Comparison of ENCODE assay signal across 8 cellular contexts in genomic region chr11:67269401-67270255, GRCh38. TPM values are rescaled to one million over a fixed set of nuclear protein-coding genes. Genes with fewer than 3 reads are reported as not detected.
DNase-seq lines count a peak whose midpoint lies in the region; ATAC-seq and TF ChIP-seq lines count a peak whose summit lies in the region.

No MANE protein-coding gene starts in this region.

- peak overlapping the region; percentile 90 for H3K27ac ChIP-seq in CD4-positive, alpha-beta T cell (ENCODE audit: low read depth, low read length)

- no peaks in the 10 kb centered on the region for H3K27me3 ChIP-seq in CD4-positive, alpha-beta T cell (ENCODE audit: control insufficient read depth, insufficient read depth, low read length)

- H3K9me3 Mint-ChIP-seq in CD4-positive, alpha-beta T cell: no peaks in the 10 kb centered on the region
- H3K9me3 Mint-ChIP-seq in effector memory CD8-positive, alpha-beta T cell: no peaks in the 10 kb centered on the region
- H3K9me3 Mint-ChIP-seq in nephron progenitor cell: no peaks in the 10 kb centered on the region

- ATAC-seq in CD4-positive, alpha-beta T cell (ENCODE audit: poor library complexity): no peak
- peak; percentile 4 for ATAC-seq in effector memory CD8-positive, alpha-beta T cell (replicated peaks)

- H3K27me3 Mint-ChIP-seq in CD4-positive, alpha-beta T cell: no peaks in the 10 kb centered on the region
- H3K27me3 Mint-ChIP-seq in effector memory CD8-positive, alpha-beta T cell: no peaks in the 10 kb centered on the region
- peaks cover 7% of the 10 kb centered on the region for H3K27me3 Mint-ChIP-seq in nephron progenitor cell (ENCODE audit: low read depth, poor library complexity)

- H3K36me3 Mint-ChIP-seq in CD4-positive, alpha-beta T cell (ENCODE audit: low read depth): peaks cover 62% of the 10 kb centered on the region
- H3K36me3 Mint-ChIP-seq in effector memory CD8-positive, alpha-beta T cell (ENCODE audit: insufficient read depth): peaks cover 81% of the 10 kb centered on the region
- H3K36me3 Mint-ChIP-seq in nephron progenitor cell (ENCODE audit: low read depth): no peaks in the 10 kb centered on the region

- intact Hi-C loops in CD4-positive, alpha-beta T cell (cut with DNase I, micrococcal nuclease): no loop called here

- POLR2A ChIA-PET in CD4-positive, alpha-beta T cell (lab: Charles Lee): interaction anchor here (1.2 to 8.8 kb wide), 8 partner anchors 11 to 84 kb away, joined by 3 to 188 read pairs (median 19); partner anchors contain the start of genes ANKRD13D, POLD4 and SSH3

- CTCF ChIA-PET in CD4-positive, alpha-beta T cell (lab: Charles Lee): interaction anchor here (0.7 to 6.7 kb wide), 5 partner anchors 10 to 113 kb away, joined by 3 to 64 read pairs (median 5); partner anchors contain the start of gene ANKRD13D

- TF ChIP-seq CTCF in CD4-positive, alpha-beta T cell (IDR thresholded peaks at IDR 0.05): no peak
- TF ChIP-seq CTCF in nephron progenitor cell (IDR thresholded peaks at IDR 0.05): no peak

- no peaks in the 10 kb centered on the region for H3K9me3 ChIP-seq in CD4-positive, alpha-beta T cell (ENCODE audit: control insufficient read depth, low read length)

- H3K4me1 Mint-ChIP-seq in CD4-positive, alpha-beta T cell (ENCODE audit: low read depth): peaks cover 78% of the 10 kb centered on the region
- peaks cover 68 to 72% of the 10 kb centered on the region in 2 donors for H3K4me1 Mint-ChIP-seq in effector memory CD8-positive, alpha-beta T cell (ENCODE audit: low read depth in 2 of 2)
- peaks cover 61% of the 10 kb centered on the region for H3K4me1 Mint-ChIP-seq in nephron progenitor cell

- peak in 1 of 10 experiments; percentile 5 for DNase-seq in CD4-positive, alpha-beta T cell
- DNase-seq in NCI-H446 (lab: John Stamatoyannopoulos, UW) (peak; percentile 79 to 94), nephron progenitor cell (no peak), NCI-H187 treated with DMSO at 0.1 percent for 48 hours (lab: John Stamatoyannopoulos, UW) (no peak), NCI-H82 treated with DMSO at 0.1 percent for 48 hours (lab: John Stamatoyannopoulos, UW; ENCODE audit: unreplicated experiment) (no peak), occipital lobe (lab: John Stamatoyannopoulos, UW) (no peak), GM03348 (ENCODE audit: low spot score) (no peak)
- DNase-seq in effector memory CD8-positive, alpha-beta T cell: peak in 2 of 3 experiments; percentile 43 to 47

- peak overlapping the region; percentile 98 for H3K4me3 Mint-ChIP-seq in CD4-positive, alpha-beta T cell
- H3K4me3 Mint-ChIP-seq in effector memory CD8-positive, alpha-beta T cell: peak overlapping the region; percentile 96 to 99
- peak overlapping the region; percentile 80 for H3K4me3 Mint-ChIP-seq in nephron progenitor cell

- H3K27ac Mint-ChIP-seq in CD4-positive, alpha-beta T cell: peak overlapping the region; percentile 90
- peak overlapping the region; percentile 95 to 99 for H3K27ac Mint-ChIP-seq in effector memory CD8-positive, alpha-beta T cell
- H3K27ac Mint-ChIP-seq in nephron progenitor cell: peak overlapping the region; percentile 97

RNA-seq across cellular contexts. Expression of gene GRK2, which starts 3.4 kb away (rescaled TPM):
- total RNA-seq in CD4-positive, alpha-beta T cell: 100 to 1,000 TPM; 309 to 325 TPM
- total RNA-seq in occipital lobe: 44.9 TPM

RNA-seq across cellular contexts. Expression of gene ANKRD13D, which starts 19.5 kb away (rescaled TPM):
- 100 to 1,000 TPM; 160 to 161 TPM for total RNA-seq in CD4-positive, alpha-beta T cell
- total RNA-seq in occipital lobe: 49.4 TPM

RNA-seq across cellular contexts. Expression of gene SSH3, which starts 33.7 kb away (rescaled TPM):
- total RNA-seq in CD4-positive, alpha-beta T cell: 1 to 10 TPM; 8.5 to 8.8 TPM
- total RNA-seq in occipital lobe: 2.0 TPM

Comparison
In these comparisons a context has a peak if more than half of its experiments do, and no peak if none do; other contexts are left out.
1. DNase-seq: peak in NCI-H446 (2 of 2) and effector memory CD8-positive, alpha-beta T cell (2 of 3); none in nephron progenitor cell (single experiment), NCI-H187 treated with DMSO at 0.1 percent for 48 hours (single experiment), NCI-H82 treated with DMSO at 0.1 percent for 48 hours (single experiment), occipital lobe (single experiment) and GM03348 (single experiment).
2. Peak in every context shown above with its lines, with median percentiles within 50 percentile points of each other: H3K27ac Mint-ChIP-seq and H3K4me3 Mint-ChIP-seq.